In genomic region chr13:77507931-77508776, GRCh38 we compare ENCODE assay signal across 1 cellular context.
TF ChIP-seq lines count a peak whose summit lies in the region.

No MANE protein-coding gene starts in this region.

TF ChIP-seq in SK-N-SH, 30 proteins besides CTCF, POLR2A, EP300 and RAD21 (continued from another document):
- TF ChIP-seq ZBTB33 (IDR thresholded peaks at IDR 0.05; ENCODE audit: borderline replicate concordance, low read depth), result 0 out of 2 replicates have a peak, but pooled peaks have one; percentile 54
- TF ChIP-seq PBX3 (IDR thresholded peaks at IDR 0.05), result peak; percentile 82
- peak; percentile 79; the same call in 1 of the 2 replicates for TF ChIP-seq TEAD4 (IDR thresholded peaks at IDR 0.05; ENCODE audit: borderline replicate concordance, insufficient read depth)
TF ChIP-seq in SK-N-SH: peak in this region for 12.
